Comparison of ENCODE assay signal across 27 cellular contexts in genomic region chr5:53472279-53472678, GRCh38. TPM values are rescaled to one million over a fixed set of nuclear protein-coding genes. Genes with fewer than 3 reads are reported as not detected.
"Had no signal": no experiment of that assay in that cellular context is flagged by ENCODE, and none has a peak within 500 bp of the region (broad histone marks: within the 10 kb centered on the region; RNA-seq: fewer than 3 reads in every experiment).

No MANE protein-coding gene starts in this region.

- ATAC-seq: activated CD8-positive, alpha-beta T cell treated with anti-CD3 and anti-CD28 coated beads, Interleukin-2, amount 10 ng/mL, durations not matched to agents 7 days and 5 days; Panc1; WTC11 had no signal

- H3K27ac Mint-ChIP-seq: activated CD8-positive, alpha-beta T cell treated with anti-CD3 and anti-CD28 coated beads, Interleukin-2, amount 10 ng/mL, durations not matched to agents 7 days and 5 days; activated naive CD8-positive, alpha-beta T cell treated with anti-CD3 and anti-CD28 coated beads, Interleukin-2, amount 10 ng/mL, durations not matched to agents 7 days and 5 days; T-helper 1 cell treated with Interleukin-12 subunit alpha and Interleukin-12 subunit beta and Interleukin-4 antibody, amounts not matched to agents 30 μg/mL and 1 μg/mL, for 36 hours; WTC11 had no signal

- H3K4me3 Mint-ChIP-seq: activated CD8-positive, alpha-beta T cell treated with anti-CD3 and anti-CD28 coated beads, Interleukin-2, amount 10 ng/mL, durations not matched to agents 7 days and 5 days; activated naive CD8-positive, alpha-beta T cell treated with anti-CD3 and anti-CD28 coated beads, Interleukin-2, amount 10 ng/mL, durations not matched to agents 7 days and 5 days; central memory CD8-positive, alpha-beta T cell; T-helper 1 cell treated with Interleukin-12 subunit alpha and Interleukin-12 subunit beta and Interleukin-4 antibody, amounts not matched to agents 30 μg/mL and 1 μg/mL, for 36 hours; WTC11 had no signal

- H3K36me3 ChIP-seq: adrenal gland, SJSA1 had no signal

- H3K27me3 ChIP-seq: adrenal gland, SJSA1 had no signal

- H3K4me3 ChIP-seq: adrenal gland, SJSA1 had no signal

- H3K36me3 Mint-ChIP-seq: activated naive CD8-positive, alpha-beta T cell treated with anti-CD3 and anti-CD28 coated beads, Interleukin-2, amount 10 ng/mL, durations not matched to agents 7 days and 5 days; WTC11 had no signal

- H3K4me1 Mint-ChIP-seq: activated naive CD8-positive, alpha-beta T cell treated with anti-CD3 and anti-CD28 coated beads, Interleukin-2, amount 10 ng/mL, durations not matched to agents 7 days and 5 days; central memory CD8-positive, alpha-beta T cell; WTC11 had no signal

- H3K9me3 ChIP-seq: adrenal gland, SJSA1 had no signal

- H3K4me1 ChIP-seq: adrenal gland had no signal

- H3K27ac ChIP-seq: adrenal gland, SJSA1 had no signal

- H3K9me3 Mint-ChIP-seq: activated naive CD8-positive, alpha-beta T cell treated with anti-CD3 and anti-CD28 coated beads, Interleukin-2, amount 10 ng/mL, durations not matched to agents 7 days and 5 days; central memory CD8-positive, alpha-beta T cell; T-helper 1 cell treated with Interleukin-12 subunit alpha and Interleukin-12 subunit beta and Interleukin-4 antibody, amounts not matched to agents 30 μg/mL and 1 μg/mL, for 36 hours; WTC11 had no signal

- DNase-seq: activated CD4-positive, alpha-beta T cell treated with anti-CD3 and anti-CD28 coated beads for 48 hours; activated CD4-positive, alpha-beta T cell treated with anti-CD3 and anti-CD28 coated beads, Interleukin-2, amount 50 U/mL, for 4 hours; activated CD4-positive, CD25-positive, alpha-beta regulatory T cell treated with anti-CD3 and anti-CD28 coated beads, Interleukin-2, amount 50 U/mL, for 72 hours; activated CD8-positive, alpha-beta memory T cell treated with anti-CD3 and anti-CD28 coated beads, Interleukin-2, amount 50 U/mL, for 48 hours; activated CD8-positive, alpha-beta T cell treated with anti-CD3 and anti-CD28 coated beads, Interleukin-2, amount 10 ng/mL, durations not matched to agents 7 days and 5 days; activated naive CD4-positive, alpha-beta T cell treated with anti-CD3 and anti-CD28 coated beads, Interleukin-2, amount 50 U/mL, for 16 hours; activated naive CD8-positive, alpha-beta T cell treated with anti-CD3 and anti-CD28 coated beads, Interleukin-2, amount 10 ng/mL, durations not matched to agents 7 days and 5 days; activated T-cell treated with anti-CD3 and anti-CD28 coated beads, Interleukin-2, amount 50 U/mL, for 1 hour; adrenal gland; anterior cingulate cortex; NCI-H1092 treated with DMSO at 0.1 percent for 48 hours; NCI-H1417 treated with DMSO at 0.1 percent for 48 hours; NCI-H1694; NCI-H2029; NCI-H2107; NCI-H2171 treated with DMSO at 0.1 percent for 48 hours; NCI-H226; NCI-H526; NCI-H82; RPMI8226; SHP77 had no signal

RNA-seq across cellular contexts. Expression of gene FST, which starts 8.2 kb away (rescaled TPM):
- total RNA-seq: activated CD8-positive, alpha-beta T cell treated with anti-CD3 and anti-CD28 coated beads, Interleukin-2, amount 10 ng/mL, durations not matched to agents 7 days and 5 days; OCI-LY7 had no signal
